In the genomic region with DNA sequence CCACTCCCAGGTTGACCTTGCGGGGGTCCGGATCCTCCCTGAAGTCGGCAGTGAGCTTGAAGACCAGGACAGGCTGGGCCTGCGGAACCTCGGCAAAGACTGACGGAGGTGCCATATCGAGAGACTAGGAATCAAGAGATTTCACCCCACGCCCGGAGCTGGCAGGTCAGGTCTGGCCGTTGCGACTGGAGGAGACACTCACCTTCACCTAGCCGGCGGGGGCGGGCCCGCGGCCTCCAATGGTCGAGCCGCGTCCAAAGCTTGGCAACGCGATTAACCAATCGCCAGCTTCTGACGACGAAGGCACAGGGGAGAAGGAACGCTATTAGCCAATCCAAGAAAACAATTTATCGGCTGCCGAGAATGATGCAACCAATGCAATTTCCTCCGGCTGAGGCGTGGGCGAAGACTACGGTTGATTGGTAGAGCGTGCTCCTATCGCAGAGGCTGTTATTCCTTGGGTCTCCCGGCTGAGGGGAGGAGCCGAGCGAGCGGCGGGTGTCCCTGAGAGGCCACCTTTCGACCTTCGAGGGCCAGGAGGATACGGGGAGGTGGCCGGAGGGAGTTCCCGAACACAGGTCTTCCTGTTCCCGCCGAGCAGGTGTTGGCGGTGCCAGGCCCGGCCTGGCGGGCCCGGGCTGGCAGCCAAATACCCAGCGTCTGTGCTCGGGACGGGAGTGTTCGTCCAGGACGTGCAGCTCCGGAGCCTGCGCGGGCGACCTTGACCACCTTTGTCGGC, we compare ENCODE assay signal across 1 cellular context.
TF ChIP-seq lines count a peak whose summit lies in the region.

Gene GOT1, minus strand, starts transcription at position 174 of the 739 bp plus-strand sequence. Its CDS starts 59 bp downstream, at position 115.

TF ChIP-seq in HepG2, 621 proteins besides CTCF, POLR2A, EP300 and RAD21 (continued from another document and continues in another):
- TF ChIP-seq DZIP1 (CRISPR knock-in tag; IDR thresholded peaks at IDR 0.05): 0 out of 2 replicates have a peak, but pooled peaks have one; percentile 65
- peak; percentile 47; the same call in 1 of the 2 replicates for TF ChIP-seq GFI1 (CRISPR knock-in tag; IDR thresholded peaks at IDR 0.05; ENCODE audit: borderline replicate concordance)
- TF ChIP-seq, protein P1, sequence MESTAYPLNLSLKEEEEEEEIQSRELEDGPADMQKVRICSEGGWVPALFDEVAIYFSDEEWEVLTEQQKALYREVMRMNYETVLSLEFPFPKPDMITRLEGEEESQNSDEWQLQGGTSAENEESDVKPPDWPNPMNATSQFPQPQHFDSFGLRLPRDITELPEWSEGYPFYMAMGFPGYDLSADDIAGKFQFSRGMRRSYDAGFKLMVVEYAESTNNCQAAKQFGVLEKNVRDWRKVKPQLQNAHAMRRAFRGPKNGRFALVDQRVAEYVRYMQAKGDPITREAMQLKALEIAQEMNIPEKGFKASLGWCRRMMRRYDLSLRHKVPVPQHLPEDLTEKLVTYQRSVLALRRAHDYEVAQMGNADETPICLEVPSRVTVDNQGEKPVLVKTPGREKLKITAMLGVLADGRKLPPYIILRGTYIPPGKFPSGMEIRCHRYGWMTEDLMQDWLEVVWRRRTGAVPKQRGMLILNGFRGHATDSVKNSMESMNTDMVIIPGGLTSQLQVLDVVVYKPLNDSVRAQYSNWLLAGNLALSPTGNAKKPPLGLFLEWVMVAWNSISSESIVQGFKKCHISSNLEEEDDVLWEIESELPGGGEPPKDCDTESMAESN (CRISPR knock-in tag; conservative IDR thresholded peaks at IDR 0.05): peak; percentile 90
- TF ChIP-seq NFRKB (IDR thresholded peaks at IDR 0.05): no peak
- TF ChIP-seq ZNF17 (CRISPR knock-in tag; IDR thresholded peaks at IDR 0.05): no peak
- TF ChIP-seq ZMYM3 (CRISPR knock-in tag; IDR thresholded peaks at IDR 0.05): no peak; the same call in 1 of the 2 replicates
- TF ChIP-seq KMT2B (CRISPR knock-in tag; IDR thresholded peaks at IDR 0.05): peak; percentile 53; the same call in 1 of the 2 replicates
- peak; percentile 73 for TF ChIP-seq PHF8 (CRISPR knock-in tag; IDR thresholded peaks at IDR 0.05)
- TF ChIP-seq, protein P2, sequence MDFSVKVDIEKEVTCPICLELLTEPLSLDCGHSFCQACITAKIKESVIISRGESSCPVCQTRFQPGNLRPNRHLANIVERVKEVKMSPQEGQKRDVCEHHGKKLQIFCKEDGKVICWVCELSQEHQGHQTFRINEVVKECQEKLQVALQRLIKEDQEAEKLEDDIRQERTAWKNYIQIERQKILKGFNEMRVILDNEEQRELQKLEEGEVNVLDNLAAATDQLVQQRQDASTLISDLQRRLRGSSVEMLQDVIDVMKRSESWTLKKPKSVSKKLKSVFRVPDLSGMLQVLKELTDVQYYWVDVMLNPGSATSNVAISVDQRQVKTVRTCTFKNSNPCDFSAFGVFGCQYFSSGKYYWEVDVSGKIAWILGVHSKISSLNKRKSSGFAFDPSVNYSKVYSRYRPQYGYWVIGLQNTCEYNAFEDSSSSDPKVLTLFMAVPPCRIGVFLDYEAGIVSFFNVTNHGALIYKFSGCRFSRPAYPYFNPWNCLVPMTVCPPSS (IDR thresholded peaks at IDR 0.05): no peak
- 0 out of 2 replicates have a peak, but pooled peaks have one; percentile 36 for TF ChIP-seq HNF1A (IDR thresholded peaks at IDR 0.05; ENCODE audit: low read depth)
- peak; percentile 25; the same call in 1 of the 2 replicates for TF ChIP-seq HNF1A (CRISPR knock-in tag; IDR thresholded peaks at IDR 0.05; ENCODE audit: borderline replicate concordance)
- TF ChIP-seq ZNF672 (CRISPR knock-in tag; IDR thresholded peaks at IDR 0.05): no peak
- TF ChIP-seq SIX4 (CRISPR knock-in tag; IDR thresholded peaks at IDR 0.05): no peak
- TF ChIP-seq SETDB1 (CRISPR knock-in tag; IDR thresholded peaks at IDR 0.05; ENCODE audit: borderline replicate concordance): no peak
- TF ChIP-seq FOXP1 (IDR thresholded peaks at IDR 0.05): no peak
- no peak for TF ChIP-seq FOXP1 (CRISPR knock-in tag; IDR thresholded peaks at IDR 0.05)
- TF ChIP-seq AGO1 (IDR thresholded peaks at IDR 0.05; ENCODE audit: low read depth, low read length, poor library complexity, severe bottlenecking): peak; percentile 42
- no peak for TF ChIP-seq ZNF773 (CRISPR knock-in tag; IDR thresholded peaks at IDR 0.05; ENCODE audit: borderline replicate concordance)
- TF ChIP-seq PAX8 (CRISPR knock-in tag; IDR thresholded peaks at IDR 0.05; ENCODE audit: borderline replicate concordance): no peak
- no peak for TF ChIP-seq TBP (CRISPR knock-in tag; IDR thresholded peaks at IDR 0.05)
- peak; percentile 91 for TF ChIP-seq RFXANK (CRISPR knock-in tag; IDR thresholded peaks at IDR 0.05)
- TF ChIP-seq NR1H2 (CRISPR knock-in tag; IDR thresholded peaks at IDR 0.05; ENCODE audit: borderline replicate concordance, low read depth): no peak
- TF ChIP-seq IKZF5 (CRISPR knock-in tag; IDR thresholded peaks at IDR 0.05): no peak; the same call in 1 of the 2 replicates
- TF ChIP-seq WIZ (CRISPR knock-in tag; IDR thresholded peaks at IDR 0.05): no peak
- no peak for TF ChIP-seq MYNN (CRISPR knock-in tag; IDR thresholded peaks at IDR 0.05; ENCODE audit: low read depth)
- TF ChIP-seq ZNF251 (CRISPR knock-in tag; IDR thresholded peaks at IDR 0.05): no peak
- TF ChIP-seq TBX3 (IDR thresholded peaks at IDR 0.05; ENCODE audit: borderline replicate concordance): peak; percentile 12; the same call in 1 of the 2 replicates
- TF ChIP-seq ZNF33B (CRISPR knock-in tag; IDR thresholded peaks at IDR 0.05): no peak; the same call in 1 of the 2 replicates
- no peak for TF ChIP-seq NBN (conservative IDR thresholded peaks at IDR 0.05)
- 0 out of 2 replicates have a peak, but pooled peaks have one; percentile 80 for TF ChIP-seq LBX2 (CRISPR knock-in tag; IDR thresholded peaks at IDR 0.05; ENCODE audit: borderline replicate concordance)
- no peak for TF ChIP-seq ZNF180 (CRISPR knock-in tag; IDR thresholded peaks at IDR 0.05; ENCODE audit: borderline replicate concordance, low read depth)
- no peak; the same call in 1 of the 2 replicates for TF ChIP-seq ZNF160 (CRISPR knock-in tag; IDR thresholded peaks at IDR 0.05)
- peak in 1 of 2 experiments; percentile 56; a peak in 2 of 4 replicates for TF ChIP-seq REST (IDR thresholded peaks at IDR 0.05; ENCODE audit: borderline replicate concordance in 1 of 2, low read depth in 1 of 2, low read length in 2 of 2)
- TF ChIP-seq PHF21A (CRISPR knock-in tag; IDR thresholded peaks at IDR 0.05): peak; percentile 100
- TF ChIP-seq MAFG (CRISPR knock-in tag; IDR thresholded peaks at IDR 0.05): no peak
- TF ChIP-seq ZNF10 (CRISPR knock-in tag; IDR thresholded peaks at IDR 0.05; ENCODE audit: borderline replicate concordance, low read depth): no peak
- TF ChIP-seq ZNF383 (CRISPR knock-in tag; IDR thresholded peaks at IDR 0.05; ENCODE audit: borderline replicate concordance): no peak
- peak; percentile 99 for TF ChIP-seq NFYB (CRISPR knock-in tag; IDR thresholded peaks at IDR 0.05)
- TF ChIP-seq, protein P3, sequence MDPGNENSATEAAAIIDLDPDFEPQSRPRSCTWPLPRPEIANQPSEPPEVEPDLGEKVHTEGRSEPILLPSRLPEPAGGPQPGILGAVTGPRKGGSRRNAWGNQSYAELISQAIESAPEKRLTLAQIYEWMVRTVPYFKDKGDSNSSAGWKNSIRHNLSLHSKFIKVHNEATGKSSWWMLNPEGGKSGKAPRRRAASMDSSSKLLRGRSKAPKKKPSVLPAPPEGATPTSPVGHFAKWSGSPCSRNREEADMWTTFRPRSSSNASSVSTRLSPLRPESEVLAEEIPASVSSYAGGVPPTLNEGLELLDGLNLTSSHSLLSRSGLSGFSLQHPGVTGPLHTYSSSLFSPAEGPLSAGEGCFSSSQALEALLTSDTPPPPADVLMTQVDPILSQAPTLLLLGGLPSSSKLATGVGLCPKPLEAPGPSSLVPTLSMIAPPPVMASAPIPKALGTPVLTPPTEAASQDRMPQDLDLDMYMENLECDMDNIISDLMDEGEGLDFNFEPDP (CRISPR knock-in tag; conservative IDR thresholded peaks at IDR 0.05): no peak
- TF ChIP-seq, protein P4, sequence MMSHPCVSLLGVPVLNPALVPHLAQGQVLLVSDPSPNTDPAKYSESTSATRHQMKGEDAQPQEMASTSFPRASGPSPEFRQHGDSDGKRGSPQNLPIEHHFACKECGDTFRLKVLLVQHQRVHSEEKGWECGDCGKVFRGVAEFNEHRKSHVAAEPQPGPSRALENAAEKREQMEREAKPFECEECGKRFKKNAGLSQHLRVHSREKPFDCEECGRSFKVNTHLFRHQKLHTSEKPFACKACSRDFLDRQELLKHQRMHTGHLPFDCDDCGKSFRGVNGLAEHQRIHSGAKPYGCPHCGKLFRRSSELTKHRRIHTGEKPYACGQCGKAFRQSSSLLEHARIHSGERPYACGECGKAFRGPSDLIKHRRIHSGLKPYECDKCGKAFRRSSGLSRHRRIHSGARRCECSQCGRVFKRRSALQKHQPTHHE (CRISPR knock-in tag; IDR thresholded peaks at IDR 0.05; ENCODE audit: borderline replicate concordance): no peak
